8 cellular contexts compared by ENCODE assay signal in the genomic region with DNA sequence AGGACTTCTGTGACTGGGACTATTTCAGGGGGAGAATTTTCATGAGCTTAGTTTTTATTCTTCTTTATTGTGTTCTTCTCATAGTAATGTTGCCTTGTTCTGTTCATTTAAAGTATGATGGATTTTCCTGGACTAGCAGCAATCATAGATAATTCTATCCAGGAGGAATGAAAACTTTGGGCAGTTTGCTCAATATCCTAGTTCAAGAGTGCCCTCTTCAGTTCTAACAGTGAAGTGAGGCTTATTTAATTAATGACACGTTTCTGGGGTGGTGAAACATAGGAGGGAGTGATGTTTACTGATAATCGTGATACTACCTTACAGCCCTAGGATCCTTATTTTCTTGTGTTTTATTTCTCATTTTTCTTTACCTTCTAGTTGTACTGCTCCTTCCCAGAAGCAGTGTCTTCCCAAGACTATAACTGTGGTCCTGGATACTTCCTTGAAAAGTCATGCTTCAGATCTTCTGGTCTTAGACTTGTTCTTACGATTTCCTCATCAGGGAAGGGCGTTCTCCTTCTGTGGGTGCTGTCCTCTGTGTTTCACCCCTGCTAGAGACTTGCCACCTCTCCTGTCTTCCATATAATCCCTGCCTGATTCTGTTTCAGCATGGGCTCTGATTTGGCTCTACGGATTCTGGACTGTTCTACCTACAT. TPM values are rescaled to one million over a fixed set of nuclear protein-coding genes. Genes with fewer than 3 reads are reported as not detected.
DNase-seq lines count a peak whose midpoint lies in the region; FAIRE-seq and TF ChIP-seq lines count a peak whose summit lies in the region.

No MANE protein-coding gene starts in this region.

- H4K91ac ChIP-seq in H1 (replicated peaks; ENCODE audit: insufficient read length, low read length) = peak overlapping the region; percentile 1

- no peak overlapping the region for H2BK15ac ChIP-seq in H1 (ENCODE audit: low read length)

- TF ChIP-seq RAD21 in H1 (IDR thresholded peaks at IDR 0.05 in 1 of 2, conservative IDR thresholded peaks at IDR 0.05 in 1 of 2; ENCODE audit: low read depth in 2 of 2, low read length in 2 of 2) = peak; percentile 78 to 83

- H3K4me2 ChIP-seq in H1 (ENCODE audit: insufficient read depth in 1 of 2, low read depth in 2 of 2, low read length in 2 of 2) = no peak overlapping the region

- no peaks in the 10 kb centered on the region for H3K36me3 Mint-ChIP-seq in CD14-positive monocyte

- no peak overlapping the region for H2AK5ac ChIP-seq in H1 (ENCODE audit: low read depth, low read length)

- no peak for TF ChIP-seq POLR2A in H1 (IDR thresholded peaks at IDR 0.05; ENCODE audit: control extremely low read depth in 1 of 2, low read depth in 2 of 2, low read length in 2 of 2)

- no peak overlapping the region for H3K9ac ChIP-seq in H1 (replicated peaks in 1 of 4; ENCODE audit: extremely low read depth in 1 of 4, low read depth in 3 of 4, low read length in 3 of 4)

- peaks cover 0 to 8% (median 0%) of the 10 kb centered on the region in 4 experiments; a peak in 1 of 8 replicates for H3K36me3 ChIP-seq in H1 (ENCODE audit: control insufficient read depth in 2 of 4, insufficient read depth in 4 of 4, low read length in 3 of 4)

- no peaks in the 10 kb centered on the region for H3K79me1 ChIP-seq in H1 (ENCODE audit: low read depth, low read length)

- no peak overlapping the region for H3K4ac ChIP-seq in H1 (replicated peaks; ENCODE audit: insufficient read length, low read depth, low read length)

- H3K4me3 Mint-ChIP-seq in CD14-positive monocyte = no peak overlapping the region

- no peaks in the 10 kb centered on the region for H3K27me3 ChIP-seq in H1 (replicated peaks in 1 of 4; ENCODE audit: control insufficient read depth in 3 of 4, extremely low read depth in 1 of 4, insufficient read depth in 3 of 4, low read length in 3 of 4)

- H3K23ac ChIP-seq in H1 (ENCODE audit: insufficient read length) = no peak overlapping the region

- no peaks in the 10 kb centered on the region for H4K20me1 ChIP-seq in H1 (replicated peaks in 1 of 2; ENCODE audit: control insufficient read depth in 1 of 2, insufficient read depth in 2 of 2, low read length in 2 of 2)

- peaks cover 0 to 9% (median 3%) of the 10 kb centered on the region in 7 donors for H3K9me3 Mint-ChIP-seq in CD14-positive monocyte

- no peak overlapping the region for H2BK120ac ChIP-seq in H1 (replicated peaks; ENCODE audit: low read depth, low read length)

- no peak overlapping the region for H3K18ac ChIP-seq in H1 (ENCODE audit: extremely low read depth, low read length)

- no peaks in the 10 kb centered on the region for H3K23me2 ChIP-seq in H1 (ENCODE audit: low read depth, low read length)

- no peak overlapping the region for H3K14ac ChIP-seq in H1 (ENCODE audit: insufficient read length)

- H3K9me3 ChIP-seq in H1 (ENCODE audit: insufficient read depth in 2 of 2, low read depth in 1 of 2, low read length in 1 of 2) = peaks cover 0 to 21% of the 10 kb centered on the region in 2 experiments; a peak in 3 of 4 replicates

- TF ChIP-seq EP300 in H1 (IDR thresholded peaks at IDR 0.05; ENCODE audit: borderline replicate concordance in 1 of 2, low read depth in 2 of 2, low read length in 2 of 2) = no peak

- no peak for DNase-seq in CD14-positive monocyte (ENCODE audit: low spot score)
- DNase-seq in H4 (ENCODE audit: low spot score) = peak; percentile 39
- peak; percentile 64 for DNase-seq in NCI-H82 (lab: John Stamatoyannopoulos, UW)
- DNase-seq in H1 (ENCODE audit: low read depth in 1 of 2, low spot score in 2 of 2) = no peak
- DNase-seq in middle frontal gyrus (ENCODE audit: extremely low spot score, low spot score) = peak; percentile 58
- DNase-seq in central memory CD4-positive, alpha-beta T cell = no peak
- no peak for DNase-seq in activated gamma-delta T cell (lab: John Stamatoyannopoulos, UW)
- no peak for DNase-seq in activated CD8-positive, alpha-beta memory T cell treated with anti-CD3 and anti-CD28 coated beads, Interleukin-2, amount 50 U/mL, for 4 hours

- FAIRE-seq in H1 (lab: Jason Lieb, UNC) = no peak

- peaks cover 0 to 6% (median 1%) of the 10 kb centered on the region in 4 experiments; a peak in 3 of 7 replicates for H3K4me1 ChIP-seq in H1 (replicated peaks in 1 of 4; ENCODE audit: control insufficient read depth in 3 of 4, insufficient read depth in 4 of 4, low read length in 3 of 4)

- H2AFZ ChIP-seq in H1 (ENCODE audit: low read length) = peak overlapping the region; percentile 78

- peaks cover 5% of the 10 kb centered on the region in 3 donors for H3K27me3 Mint-ChIP-seq in CD14-positive monocyte (ENCODE audit: low read depth in 3 of 3)

- 68% methylated on average over 5 of the region's 5 CpGs; no CpG with 5 or more reads in 1 of the 2 experiments for WGBS in H1 (ENCODE audit: extremely low coverage in 1 of 2, insufficient coverage in 1 of 2, insufficient read length in 1 of 2, insufficient replicate concordance in 2 of 2, low coverage in 1 of 2, low lambda C conversion rate in 2 of 2, missing lambda C conversion rate in 1 of 2), 2 experiments

- peak overlapping the region; percentile 33; the same call in 1 of the 2 replicates for H3K27ac ChIP-seq in H1 (ENCODE audit: low read depth, low read length)

- TF ChIP-seq CTCF in CD14-positive monocyte (IDR thresholded peaks at IDR 0.05) (peak; percentile 59), H1 (IDR thresholded peaks at IDR 0.05; ENCODE audit: control extremely low read depth in 1 of 3, insufficient read depth in 1 of 3, low read depth in 1 of 3, low read length in 3 of 3) (peak in 2 of 3 experiments; percentile 46 to 67; a peak in 2 of 4 replicates)

- H2BK5ac ChIP-seq in H1 (ENCODE audit: low read depth, low read length) = no peak overlapping the region

- peak overlapping the region; percentile 42; the same call in 1 of the 2 replicates for H2BK12ac ChIP-seq in H1 (ENCODE audit: low read depth, low read length)

- intact Hi-C loops in CD14-positive monocyte (cut with micrococcal nuclease) = loop anchor here in 1 of 2 donors (5.0 to 10.0 kb wide), 2 partner anchors 203 to 456 kb away; a partner anchor contains a TSS

- H3K56ac ChIP-seq in H1 (replicated peaks; ENCODE audit: insufficient read length, low read depth, low read length) = no peak overlapping the region

- H4K8ac ChIP-seq in H1 (ENCODE audit: extremely low read depth, insufficient read depth, low read length) = no peak overlapping the region

- H3K27ac Mint-ChIP-seq in CD14-positive monocyte = no peak overlapping the region

- POLR2A ChIA-PET in H1 (lab: Charles Lee; ENCODE audit: partially characterized antibody) = no interaction called here

- H4K5ac ChIP-seq in H1 (ENCODE audit: insufficient read length, low read depth, low read length) = no peak overlapping the region

- H3K4me1 Mint-ChIP-seq in CD14-positive monocyte = peaks cover 10% of the 10 kb centered on the region

- H3K79me2 ChIP-seq in H1 (ENCODE audit: control insufficient read depth in 1 of 2, insufficient read depth in 2 of 2, low read length in 2 of 2) = no peaks in the 10 kb centered on the region

- H2BK20ac ChIP-seq in H1 (ENCODE audit: low read length) = peak overlapping the region; percentile 52; the same call in 1 of the 2 replicates

- CTCF ChIA-PET in H1 (lab: Charles Lee; ENCODE audit: partially characterized antibody) = interaction anchor here (0.6 to 1.5 kb wide), 7 partner anchors 11 to 205 kb away, joined by 3 to 9 read pairs (median 5); no protein-coding TSS in a partner anchor

- H3K4me3 ChIP-seq in H1 (ENCODE audit: extremely low read depth in 1 of 4, insufficient read depth in 2 of 4, low read depth in 3 of 4, low read length in 4 of 4) = no peak overlapping the region

TF ChIP-seq in H1, 55 proteins besides CTCF, POLR2A, EP300 and RAD21:
- TF ChIP-seq ZNF274 (IDR thresholded peaks at IDR 0.05; ENCODE audit: borderline replicate concordance, extremely low read depth, low read length) (no peak), HDAC6 (IDR thresholded peaks at IDR 0.05; ENCODE audit: low read depth, low read length) (no peak), GTF2F1 (IDR thresholded peaks at IDR 0.05; ENCODE audit: borderline replicate concordance, low read depth, low read length) (no peak), CTBP2 (IDR thresholded peaks at IDR 0.05; ENCODE audit: borderline replicate concordance, insufficient read depth, insufficient read length, low read length) (no peak), TAF1 (IDR thresholded peaks at IDR 0.05; ENCODE audit: low read depth, low read length) (no peak), SAP30 (IDR thresholded peaks at IDR 0.05; ENCODE audit: insufficient read depth, insufficient replicate concordance, low read length) (no peak), JUN (IDR thresholded peaks at IDR 0.05; ENCODE audit: low read depth, low read length) (no peak), EGR1 (IDR thresholded peaks at IDR 0.05; ENCODE audit: borderline replicate concordance, low read depth, low read length) (no peak), POU5F1 (IDR thresholded peaks at IDR 0.05; ENCODE audit: low read depth, low read length) (no peak), RNF2 (IDR thresholded peaks at IDR 0.05; ENCODE audit: borderline replicate concordance, low read depth, low read length, missing control alignments, poor library complexity, severe bottlenecking) (no peak), GABPA (IDR thresholded peaks at IDR 0.05; ENCODE audit: borderline replicate concordance, insufficient read depth, low read length) (no peak), YY1 (IDR thresholded peaks at IDR 0.05; ENCODE audit: low read depth, low read length) (no peak)
- TF ChIP-seq, protein P1, sequence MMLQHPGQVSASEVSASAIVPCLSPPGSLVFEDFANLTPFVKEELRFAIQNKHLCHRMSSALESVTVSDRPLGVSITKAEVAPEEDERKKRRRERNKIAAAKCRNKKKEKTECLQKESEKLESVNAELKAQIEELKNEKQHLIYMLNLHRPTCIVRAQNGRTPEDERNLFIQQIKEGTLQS (IDR thresholded peaks at IDR 0.05; ENCODE audit: insufficient read depth, low read depth, low read length) = no peak

RNA-seq across cellular contexts. Expression of a gene that starts 57.4 kb away (rescaled TPM):
- not detected for polyA plus RNA-seq in CD14-positive monocyte
- total RNA-seq in H4 (2014; rRNA removed; shearing (Covaris generic)) = not detected in 2 replicates
- 15.8 and 17.3 TPM in 2 replicates for total RNA-seq in H1 (2021; fragmentation: NEBNext Ultra II Directional; extraction: Animal tissue kit (Norgen Biotek cat#: 25700))
- polyA plus RNA-seq in H1 (2011; rRNA removed) = 15.9 and 38.5 TPM in 2 replicates
- polyA plus RNA-seq in H1 (2011; cell fraction: cytosol; rRNA removed) = 32.8 TPM
- polyA plus RNA-seq in H1 (2011; cell fraction: nucleus; rRNA removed) = 9.7 TPM
- polyA plus RNA-seq in H1 (2012, experiment 1 of 2) = 29.9 to 47.8 TPM (median 41.5 TPM) in 4 replicates
- polyA plus RNA-seq in H1 (2012, experiment 2 of 2) = 61.4 TPM
- polyA plus RNA-seq in H1 (2013, experiment 1 of 2) = 18.4 TPM
- polyA plus RNA-seq in H1 (2013, experiment 2 of 2) = 16.0 TPM
- 14.2 and 24.5 TPM in 2 replicates for polyA minus RNA-seq in H1 (2011; rRNA and poly(A)+ RNA removed)
- 12.2 TPM for polyA minus RNA-seq in H1 (2011; cell fraction: cytosol; rRNA and poly(A)+ RNA removed)
- polyA minus RNA-seq in H1 (2011; cell fraction: nucleus; rRNA and poly(A)+ RNA removed) = 14.8 TPM

Comparison
In these comparisons a context has a peak if more than half of its experiments do, and no peak if none do; other contexts are left out.
1. DNase-seq: peak in H4 (single experiment), NCI-H82 (single experiment) and middle frontal gyrus (single experiment); none in CD14-positive monocyte (single experiment), H1 (0 of 2), central memory CD4-positive, alpha-beta T cell (single experiment), activated gamma-delta T cell (single experiment) and activated CD8-positive, alpha-beta memory T cell treated with anti-CD3 and anti-CD28 coated beads, Interleukin-2, amount 50 U/mL, for 4 hours (single experiment).
2. RNA of a gene that starts 57.4 kb away (total RNA-seq): 15.8 to 17.3 TPM in H1; not detected in H4; every median in the first group is over 10 times any median in the second.